ENCODE assay signal across 18 cellular contexts in genomic region chr6:91240878-91241603, GRCh38.
DNase-seq lines count a peak whose midpoint lies in the region; ATAC-seq, FAIRE-seq and TF ChIP-seq lines count a peak whose summit lies in the region.
"Had no signal": no experiment of that assay in that cellular context is flagged by ENCODE, and none has a peak within 500 bp of the region (broad histone marks: within the 10 kb centered on the region; RNA-seq: fewer than 3 reads in every experiment).

No MANE protein-coding gene starts in this region.

- no TSS peak for BruUV-seq in HepG2 (replicated peaks; lab: Mats Ljungman, UMichigan)

- H3K27ac ChIP-seq in HepG2 (ENCODE audit: extremely low read length, insufficient read depth, low read length) (no peak overlapping the region), right lobe of liver (no peak overlapping the region)
- no peak overlapping the region for H3K27ac ChIP-seq in naive thymus-derived CD4-positive, alpha-beta T cell (ENCODE audit: low read depth, low read length)
- H3K27ac ChIP-seq: coronary artery, esophagus muscularis mucosa, lower lobe of right lung, spleen, uterus had no signal

- H3K27me3 ChIP-seq in HepG2 (ENCODE audit: control insufficient read depth in 1 of 2, insufficient read depth in 2 of 2, low read length in 2 of 2) = no peaks in the 10 kb centered on the region
- H3K27me3 ChIP-seq in right lobe of liver = no peaks in the 10 kb centered on the region
- H3K27me3 ChIP-seq in naive thymus-derived CD4-positive, alpha-beta T cell (ENCODE audit: control insufficient read depth in 2 of 2, insufficient read depth in 2 of 2, low read length in 2 of 2) = no peaks in the 10 kb centered on the region
- H3K27me3 ChIP-seq: esophagus muscularis mucosa, spleen, uterus had no signal

- CTCF ChIA-PET in HepG2 (lab: Yijun Ruan, JAX; ENCODE audit: low intra/inter-chr PET ratio, low total read pairs) = no interaction called here
- CTCF ChIA-PET in naive thymus-derived CD4-positive, alpha-beta T cell (lab: Charles Lee) = no interaction called here

- H3K9me3 ChIP-seq in HepG2 (ENCODE audit: low read length) = no peaks in the 10 kb centered on the region
- H3K9me3 ChIP-seq in right lobe of liver = no peaks in the 10 kb centered on the region
- H3K9me3 ChIP-seq in naive thymus-derived CD4-positive, alpha-beta T cell (ENCODE audit: control insufficient read depth in 2 of 3, low read length in 3 of 3) = no peaks in the 10 kb centered on the region
- H3K9me3 ChIP-seq: esophagus muscularis mucosa, lower lobe of right lung, spleen, uterus had no signal

- H3K4me1 Mint-ChIP-seq in naive thymus-derived CD4-positive, alpha-beta T cell = no peaks in the 10 kb centered on the region

- H3K27me3 Mint-ChIP-seq in naive thymus-derived CD4-positive, alpha-beta T cell = no peaks in the 10 kb centered on the region

- H3K36me3 Mint-ChIP-seq in naive thymus-derived CD4-positive, alpha-beta T cell = no peaks in the 10 kb centered on the region

- in situ Hi-C loops in HepG2 (cut with HindIII; ENCODE audit: extremely low pct_ligation_motif_present, low pct_unique_long_range_greater_than_20kb) = no loop called here

- no peak for FAIRE-seq in HepG2 (lab: Jason Lieb, UNC)
- FAIRE-seq: H54 had no signal

- TF ChIP-seq CTCF in HepG2 (CRISPR knock-in tag; IDR thresholded peaks at IDR 0.05) (no peak), right lobe of liver (IDR thresholded peaks at IDR 0.05) (no peak)

- ATAC-seq in HepG2 = no peak
- no peak for ATAC-seq in right lobe of liver
- ATAC-seq in HG02610 (IDR thresholded peaks at IDR 0.05; ENCODE audit: unreplicated experiment) = peak; percentile 61
- ATAC-seq in HG03460 (IDR thresholded peaks at IDR 0.05; ENCODE audit: unreplicated experiment) = peak; percentile 59
- ATAC-seq in naive thymus-derived CD4-positive, alpha-beta T cell = no peak
- ATAC-seq: lower lobe of right lung had no signal

- H3K36me3 ChIP-seq in HepG2 (replicated peaks in 1 of 2; ENCODE audit: control insufficient read depth in 1 of 2, insufficient read depth in 2 of 2, low read length in 2 of 2) = no peaks in the 10 kb centered on the region
- no peaks in the 10 kb centered on the region for H3K36me3 ChIP-seq in right lobe of liver
- no peaks in the 10 kb centered on the region for H3K36me3 ChIP-seq in naive thymus-derived CD4-positive, alpha-beta T cell (ENCODE audit: control insufficient read depth in 2 of 3, insufficient read depth in 3 of 3, low read length in 3 of 3)
- H3K36me3 ChIP-seq: esophagus muscularis mucosa, lower lobe of right lung, spleen, uterus had no signal

- H3K4me1 ChIP-seq in HepG2 (ENCODE audit: insufficient read depth, low read length) (no peaks in the 10 kb centered on the region), right lobe of liver (no peaks in the 10 kb centered on the region)
- H3K4me1 ChIP-seq in naive thymus-derived CD4-positive, alpha-beta T cell (ENCODE audit: control insufficient read depth in 2 of 2, insufficient read depth in 2 of 2, low read length in 2 of 2) = no peaks in the 10 kb centered on the region
- H3K4me1 ChIP-seq: esophagus muscularis mucosa, lower lobe of right lung, spleen, uterus had no signal

- no peak overlapping the region for H3K4me2 ChIP-seq in HepG2 (ENCODE audit: low read depth, low read length)

- DNase-seq in HepG2 (ENCODE audit: low spot score) = no peak
- no peak for DNase-seq in right lobe of liver
- DNase-seq in A172 (ENCODE audit: low spot score) = no peak
- no peak for DNase-seq in naive thymus-derived CD4-positive, alpha-beta T cell
- DNase-seq in NCI-H187 treated with DMSO at 0.1 percent for 48 hours (lab: John Stamatoyannopoulos, UW) = no peak
- no peak for DNase-seq in mucosa of gallbladder (ENCODE audit: low spot score)
- DNase-seq: Calu3, lower lobe of right lung, NCI-H1105 treated with DMSO at 0.1 percent for 48 hours, NCI-H510A treated with DMSO at 0.1 percent for 48 hours, occipital lobe, spleen, uterus had no signal

- intact Hi-C loops in HepG2 (cut with micrococcal nuclease; ENCODE audit: unreplicated experiment) = no loop called here
- intact Hi-C loops in right lobe of liver (cut with DNase I) = no loop called here
- intact Hi-C loops in naive thymus-derived CD4-positive, alpha-beta T cell (cut with micrococcal nuclease) = no loop called here

- no peaks in the 10 kb centered on the region for H4K20me1 ChIP-seq in HepG2 (ENCODE audit: insufficient read depth, low read length)

- H2AFZ ChIP-seq in HepG2 (ENCODE audit: low read length) = no peak overlapping the region

- 3% methylated on average over 1 of the region's 1 CpG for WGBS in HepG2 (ENCODE audit: low lambda C conversion rate)
- 14% methylated on average over 1 of the region's 1 CpG for WGBS in right lobe of liver (ENCODE audit: insufficient coverage, low coverage, low lambda C conversion rate, missing lambda C conversion rate)

- no peak overlapping the region for H3K9ac ChIP-seq in HepG2 (ENCODE audit: insufficient read depth, low read depth, low read length)

- no peak overlapping the region for H3K4me3 ChIP-seq in HepG2 (replicated peaks in 1 of 3; ENCODE audit: insufficient read depth in 1 of 3, low read depth in 2 of 3, low read length in 3 of 3)
- no peak overlapping the region for H3K4me3 ChIP-seq in right lobe of liver
- no peak overlapping the region for H3K4me3 ChIP-seq in naive thymus-derived CD4-positive, alpha-beta T cell (ENCODE audit: low read length)
- H3K4me3 ChIP-seq: coronary artery, esophagus muscularis mucosa, lower lobe of right lung, spleen, uterus had no signal

- POLR2A ChIA-PET in HepG2 (lab: Yijun Ruan, JAX) = no interaction called here
- POLR2A ChIA-PET in naive thymus-derived CD4-positive, alpha-beta T cell (lab: Charles Lee) = no interaction called here

- H3K27ac Mint-ChIP-seq in naive thymus-derived CD4-positive, alpha-beta T cell = no peak overlapping the region

- TF ChIP-seq RAD21 in HepG2 (CRISPR knock-in tag; IDR thresholded peaks at IDR 0.05) = no peak

- H3K79me2 ChIP-seq in HepG2 (ENCODE audit: insufficient read depth, low read length) = no peaks in the 10 kb centered on the region

- no peak overlapping the region for H3K4me3 Mint-ChIP-seq in naive thymus-derived CD4-positive, alpha-beta T cell

- H3K9me3 Mint-ChIP-seq in naive thymus-derived CD4-positive, alpha-beta T cell = peaks cover 0 to 4% (median 0%) of the 10 kb centered on the region in 11 donors

- TF ChIP-seq POLR2A in HepG2 (IDR thresholded peaks at IDR 0.05; ENCODE audit: insufficient read depth in 1 of 2, low read depth in 2 of 2, low read length in 2 of 2) (no peak), right lobe of liver (IDR thresholded peaks at IDR 0.05) (no peak)

- no peak for TF ChIP-seq EP300 in HepG2 (IDR thresholded peaks at IDR 0.05; ENCODE audit: low read depth in 2 of 2, low read length in 2 of 2)
- TF ChIP-seq EP300 in HepG2 (CRISPR knock-in tag; IDR thresholded peaks at IDR 0.05; ENCODE audit: borderline replicate concordance) = no peak

TF ChIP-seq in HepG2, 621 proteins besides CTCF, POLR2A, EP300 and RAD21:
- TF ChIP-seq MAFF (IDR thresholded peaks at IDR 0.05; ENCODE audit: low read depth, low read length) (peak; percentile 54; the same call in 1 of the 2 replicates), ZNF770 (CRISPR knock-in tag; IDR thresholded peaks at IDR 0.05) (no peak), MAFK (conservative IDR thresholded peaks at IDR 0.05 in 1 of 2, IDR thresholded peaks at IDR 0.05 in 1 of 2; ENCODE audit: low read length in 2 of 2) (peak; percentile 35 to 65; a peak in 3 of 4 replicates)

Comparison
In these comparisons a context has a peak if more than half of its experiments do, and no peak if none do; other contexts are left out.
1. ATAC-seq: peak in HG02610 (single experiment) and HG03460 (single experiment); none in HepG2 (single experiment), right lobe of liver (0 of 4) and naive thymus-derived CD4-positive, alpha-beta T cell (single experiment).